Comparison of ENCODE assay signal across 2 cellular contexts in the genomic region with DNA sequence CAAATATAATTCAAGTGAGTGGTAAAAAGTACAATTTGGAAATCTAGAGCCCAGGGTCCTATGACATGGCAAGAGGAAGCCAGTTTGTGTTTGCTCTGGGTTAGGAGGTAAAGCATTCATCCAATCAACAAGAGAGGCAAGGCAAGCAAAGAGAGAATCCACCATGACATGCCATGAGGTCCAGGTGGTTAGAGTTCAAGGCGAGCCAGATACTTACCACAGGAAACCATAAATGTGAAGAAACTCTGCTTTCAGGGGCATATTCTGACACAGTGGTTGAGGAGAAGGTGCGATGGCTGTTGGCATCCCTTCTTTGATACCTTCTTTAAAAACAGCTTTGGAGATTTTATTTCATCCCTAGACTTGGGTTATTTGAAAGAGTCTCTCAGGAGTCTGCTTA.
TF ChIP-seq lines count a peak whose summit lies in the region.

No MANE protein-coding gene starts in this region.

TF ChIP-seq in IMR-90, 13 proteins besides CTCF, POLR2A, EP300 and RAD21 (continued from another document):
- TF ChIP-seq BHLHE40 (IDR thresholded peaks at IDR 0.05; ENCODE audit: low read depth, low read length) (no peak), ELK1 (IDR thresholded peaks at IDR 0.05; ENCODE audit: borderline replicate concordance, low read depth, low read length) (no peak), NFE2L2 (IDR thresholded peaks at IDR 0.05; ENCODE audit: low read depth, low read length) (no peak)

TF ChIP-seq in K562, 482 proteins besides CTCF, POLR2A, EP300 and RAD21 (continued from another document):
- TF ChIP-seq ASH1L (IDR thresholded peaks at IDR 0.05; ENCODE audit: borderline replicate concordance, low read depth, partially characterized antibody) (no peak), CREB1 (IDR thresholded peaks at IDR 0.05) (no peak), CREB1 (CRISPR knock-in tag; IDR thresholded peaks at IDR 0.05) (no peak), CCNT2 (IDR thresholded peaks at IDR 0.05; ENCODE audit: borderline replicate concordance, extremely low read depth, insufficient read length, low read depth, low read length) (no peak), POU5F1 (IDR thresholded peaks at IDR 0.05; ENCODE audit: borderline replicate concordance, low read depth, low read length, partially characterized antibody) (no peak), GABPA (tag; conservative IDR thresholded peaks at IDR 0.05; ENCODE audit: low read depth) (no peak), ZNF644 (tag; IDR thresholded peaks at IDR 0.05; ENCODE audit: low read depth) (no peak), GATAD2B (IDR thresholded peaks at IDR 0.05; ENCODE audit: borderline replicate concordance) (no peak), RNF2 (IDR thresholded peaks at IDR 0.05) (no peak), ZBTB2 (IDR thresholded peaks at IDR 0.05) (no peak), MCM7 (IDR thresholded peaks at IDR 0.05) (no peak), KAT7 (CRISPR knock-in tag; IDR thresholded peaks at IDR 0.05; ENCODE audit: borderline replicate concordance) (no peak), ZNF583 (CRISPR knock-in tag; IDR thresholded peaks at IDR 0.05) (no peak), ETV6 (IDR thresholded peaks at IDR 0.05; ENCODE audit: borderline replicate concordance in 1 of 2, low read depth in 2 of 2, low read length in 1 of 2) (no peak), ETV6 (CRISPR knock-in tag; IDR thresholded peaks at IDR 0.05; ENCODE audit: borderline replicate concordance) (no peak), ESRRA (IDR thresholded peaks at IDR 0.05; ENCODE audit: borderline replicate concordance, low read depth) (no peak), MYNN (IDR thresholded peaks at IDR 0.05) (no peak), MYNN (CRISPR knock-in tag; IDR thresholded peaks at IDR 0.05) (no peak)
- TF ChIP-seq, protein P1, sequence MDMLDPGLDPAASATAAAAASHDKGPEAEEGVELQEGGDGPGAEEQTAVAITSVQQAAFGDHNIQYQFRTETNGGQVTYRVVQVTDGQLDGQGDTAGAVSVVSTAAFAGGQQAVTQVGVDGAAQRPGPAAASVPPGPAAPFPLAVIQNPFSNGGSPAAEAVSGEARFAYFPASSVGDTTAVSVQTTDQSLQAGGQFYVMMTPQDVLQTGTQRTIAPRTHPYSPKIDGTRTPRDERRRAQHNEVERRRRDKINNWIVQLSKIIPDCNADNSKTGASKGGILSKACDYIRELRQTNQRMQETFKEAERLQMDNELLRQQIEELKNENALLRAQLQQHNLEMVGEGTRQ (CRISPR knock-in tag; IDR thresholded peaks at IDR 0.05): no peak
